Comparison of ENCODE assay signal across 8 cellular contexts in the genomic region with DNA sequence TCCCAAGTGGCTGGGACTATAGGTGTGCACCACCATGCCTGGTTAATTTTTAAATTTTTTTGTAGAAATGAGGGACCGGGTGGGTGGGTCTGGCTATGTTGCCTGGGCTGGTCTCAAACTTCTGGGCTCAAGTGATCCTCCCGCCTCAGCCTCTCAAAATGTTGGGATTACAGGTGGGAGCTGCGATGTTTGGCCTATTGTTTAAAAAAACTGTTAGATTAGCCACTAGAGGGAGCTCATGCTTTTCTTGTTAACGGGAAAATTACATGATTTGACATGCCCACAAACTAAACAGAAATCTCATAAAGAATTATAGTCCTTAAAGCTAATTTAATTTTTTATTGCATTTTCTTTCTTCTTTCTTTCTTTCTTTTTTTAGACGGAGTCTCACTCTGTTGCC. TPM values are rescaled to one million over a fixed set of nuclear protein-coding genes. Genes with fewer than 3 reads are reported as not detected.
A peak's percentile ranks its signal among the peaks of the same experiment; 100 is the strongest.
DNase-seq lines count a peak whose midpoint lies in the region; ATAC-seq and TF ChIP-seq lines count a peak whose summit lies in the region.

No MANE protein-coding gene starts in this region.

- H3K27me3 ChIP-seq in KMS-11 (ENCODE audit: insufficient read depth, low read depth) (no peaks in the 10 kb centered on the region), endodermal cell (ENCODE audit: control insufficient read depth, insufficient read depth, low read length, poor library complexity, severe bottlenecking) (peaks cover 6% of the 10 kb centered on the region)

- H3K4me1 ChIP-seq in KMS-11 (ENCODE audit: low read depth, poor library complexity, severe bottlenecking) (no peaks in the 10 kb centered on the region), endodermal cell (ENCODE audit: control insufficient read depth, insufficient read depth, low read length) (peaks cover 4% of the 10 kb centered on the region)

- H3K27ac ChIP-seq in KMS-11 (no peak overlapping the region), endodermal cell (ENCODE audit: low read depth, low read length) (no peak overlapping the region)

- H3K4me3 ChIP-seq in KMS-11 (IDR thresholded peaks at IDR 0.05; ENCODE audit: insufficient read depth, low read depth, low read length), result no peak overlapping the region
- H3K4me3 ChIP-seq in endodermal cell (ENCODE audit: low read length), result no peak overlapping the region

- H3K36me3 Mint-ChIP-seq in endodermal cell (ENCODE audit: low read depth) (no peaks in the 10 kb centered on the region), naive B cell (no peaks in the 10 kb centered on the region)

- H3K4me1 Mint-ChIP-seq in endodermal cell, result peaks cover 13% of the 10 kb centered on the region
- peaks cover 0 to 8% (median 0%) of the 10 kb centered on the region in 3 donors for H3K4me1 Mint-ChIP-seq in naive B cell

- H3K9me3 Mint-ChIP-seq in endodermal cell, result peaks cover 6% of the 10 kb centered on the region
- H3K9me3 Mint-ChIP-seq in naive B cell, result no peaks in the 10 kb centered on the region

- no peaks in the 10 kb centered on the region; the same call in 1 of the 2 replicates for H3K79me2 ChIP-seq in KMS-11 (ENCODE audit: insufficient read depth, low read depth)

- 29 to 30% methylated on average over 2 to 5 of the region's 5 CpGs for WGBS in endodermal cell (ENCODE audit: insufficient coverage in 1 of 2, insufficient read length in 1 of 2), 2 experiments

- no peak overlapping the region for H3K27ac Mint-ChIP-seq in endodermal cell
- no peak overlapping the region for H3K27ac Mint-ChIP-seq in naive B cell

- H3K9me3 ChIP-seq in endodermal cell (ENCODE audit: control insufficient read depth, low read length), result peaks cover 4% of the 10 kb centered on the region

- ATAC-seq in naive B cell (ENCODE audit: low read depth in 2 of 2), result peak in 1 of 2 donors; percentile 22
- ATAC-seq in HG03520 (IDR thresholded peaks at IDR 0.05; ENCODE audit: unreplicated experiment), result no peak
- ATAC-seq in HG02610 (IDR thresholded peaks at IDR 0.05; ENCODE audit: unreplicated experiment), result no peak

- H3K4me2 ChIP-seq in KMS-11, result no peak overlapping the region

- H3K4me3 Mint-ChIP-seq in endodermal cell, result no peak overlapping the region
- H3K4me3 Mint-ChIP-seq in naive B cell, result no peak overlapping the region

- H3K36me3 ChIP-seq in KMS-11 (ENCODE audit: insufficient read depth), result no peaks in the 10 kb centered on the region
- no peaks in the 10 kb centered on the region for H3K36me3 ChIP-seq in endodermal cell (ENCODE audit: control insufficient read depth, insufficient read depth, low read length)

- H4K20me1 ChIP-seq in KMS-11 (ENCODE audit: insufficient read depth), result no peaks in the 10 kb centered on the region

- peak; percentile 75 for TF ChIP-seq CTCF in KMS-11 (conservative IDR thresholded peaks at IDR 0.05; ENCODE audit: low read depth, low read length)
- TF ChIP-seq CTCF in endodermal cell (conservative IDR thresholded peaks at IDR 0.05), result peak; percentile 86

- H3K27me3 Mint-ChIP-seq in endodermal cell (ENCODE audit: insufficient read depth) (peaks cover 21% of the 10 kb centered on the region), naive B cell (peaks cover 9 to 18% (median 16%) of the 10 kb centered on the region in 3 donors)

- H2AFZ ChIP-seq in KMS-11 (ENCODE audit: low read depth), result no peak overlapping the region

- H3K9ac ChIP-seq in KMS-11 (no peak overlapping the region), endodermal cell (ENCODE audit: extremely low read depth, low read length, poor library complexity, severe bottlenecking) (no peak overlapping the region)

- peak; percentile 47 for DNase-seq in EL
- peak; percentile 9 for DNase-seq in OCI-M2 (lab: John Stamatoyannopoulos, UW; ENCODE audit: unreplicated experiment)
- DNase-seq in endodermal cell, result peak; percentile 61
- DNase-seq in naive B cell, result peak; percentile 57
- DNase-seq in effector CD4-positive, alpha-beta T cell, result no peak

RNA-seq across cellular contexts. Expression of a gene that starts 5.0 kb away (rescaled TPM):
- total RNA-seq in endodermal cell, result 10 to 100 TPM; 38.1 to 47.4 TPM
- polyA plus RNA-seq in endodermal cell (2013, experiment 1 of 2), result 34.6 TPM
- polyA plus RNA-seq in endodermal cell (2013, experiment 2 of 2), result 30.3 TPM
- polyA plus RNA-seq in naive B cell (ENCODE audit: low read depth in 6 of 6), result 10 to 100 TPM; 52.5 to 99.8 (median 91.5) TPM

RNA-seq across cellular contexts. Expression of a gene that starts 11.6 kb away (rescaled TPM):
- not detected for total RNA-seq in endodermal cell
- polyA plus RNA-seq in endodermal cell (2013, experiment 1 of 2), result not detected
- polyA plus RNA-seq in endodermal cell (2013, experiment 2 of 2), result not detected
- not detected for polyA plus RNA-seq in naive B cell (ENCODE audit: low read depth in 6 of 6)

RNA-seq across cellular contexts. Expression of a gene that starts 27.6 kb away (rescaled TPM):
- total RNA-seq in endodermal cell, result not detected
- polyA plus RNA-seq in endodermal cell (2013, experiment 1 of 2), result not detected
- not detected for polyA plus RNA-seq in endodermal cell (2013, experiment 2 of 2)
- not detected for polyA plus RNA-seq in naive B cell (ENCODE audit: low read depth in 6 of 6)

RNA-seq across cellular contexts. Expression of a gene that starts 40.1 kb away (rescaled TPM):
- total RNA-seq in endodermal cell, result not detected
- not detected for polyA plus RNA-seq in endodermal cell (2013, experiment 1 of 2)
- not detected for polyA plus RNA-seq in endodermal cell (2013, experiment 2 of 2)
- not detected for polyA plus RNA-seq in naive B cell (ENCODE audit: low read depth in 6 of 6)

RNA-seq across cellular contexts. Expression of a gene that starts 54.9 kb away (rescaled TPM):
- total RNA-seq in endodermal cell, result 1 to 10 TPM; 1.7 TPM
- polyA plus RNA-seq in endodermal cell (2013, experiment 1 of 2), result 3.2 TPM
- polyA plus RNA-seq in endodermal cell (2013, experiment 2 of 2), result 3.4 TPM
- 10 to 100 TPM; 32.6 to 53.0 (median 42.9) TPM for polyA plus RNA-seq in naive B cell (ENCODE audit: low read depth in 6 of 6)
